Comparison of ENCODE assay signal across 25 cellular contexts in genomic region chr16:75092777-75093176, GRCh38. TPM values are rescaled to one million over a fixed set of nuclear protein-coding genes. Genes with fewer than 3 reads are reported as not detected.
A peak's percentile ranks its signal among the peaks of the same experiment; 100 is the strongest.
DNase-seq lines count a peak whose midpoint lies in the region; ATAC-seq and TF ChIP-seq lines count a peak whose summit lies in the region.
"Had no signal": no experiment of that assay in that cellular context is flagged by ENCODE, and none has a peak within 500 bp of the region (broad histone marks: within the 10 kb centered on the region; RNA-seq: fewer than 3 reads in every experiment).

No MANE protein-coding gene starts in this region.

- TF ChIP-seq CTCF in WTC11 (IDR thresholded peaks at IDR 0.05), result no peak
- TF ChIP-seq CTCF in mesothelial cell of epicardium (IDR thresholded peaks at IDR 0.05; ENCODE audit: unreplicated experiment), result no peak
- TF ChIP-seq CTCF in transverse colon (IDR thresholded peaks at IDR 0.05), result no peak
- TF ChIP-seq CTCF in OCI-LY7 (conservative IDR thresholded peaks at IDR 0.05; ENCODE audit: low read length), result no peak
- TF ChIP-seq CTCF in MM.1S (IDR thresholded peaks at IDR 0.05; ENCODE audit: low read length), result no peak

- no peak overlapping the region for H3K9ac ChIP-seq in MM.1S (ENCODE audit: low read length)

- H3K4me1 Mint-ChIP-seq in WTC11 (peaks cover 59% of the 10 kb centered on the region), mesothelial cell of epicardium (peaks cover 23% of the 10 kb centered on the region)

- CTCF ChIA-PET in WTC11 (lab: Charles Lee), result interaction anchor here (1.0 to 2.6 kb wide), 2 partner anchors 18 to 458 kb away, joined by 3 to 14 read pairs; no protein-coding TSS in a partner anchor
- CTCF ChIA-PET in OCI-LY7 (lab: Charles Lee; ENCODE audit: unreplicated experiment), result no interaction called here

- intact Hi-C loops in left ventricle myocardium superior (cut with micrococcal nuclease) (no loop called here), right cardiac atrium (cut with DNase I) (no loop called here), transverse colon (cut with DNase I; ENCODE audit: low total_unique reads) (no loop called here), OCI-LY7 (cut with micrococcal nuclease; ENCODE audit: unreplicated experiment) (no loop called here)

- no peaks in the 10 kb centered on the region for H3F3A ChIP-seq in MM.1S (ENCODE audit: insufficient read depth, low read length)

- H3K36me3 ChIP-seq in transverse colon (no peaks in the 10 kb centered on the region), OCI-LY7 (ENCODE audit: insufficient read depth, low read length) (no peaks in the 10 kb centered on the region), MM.1S (replicated peaks; ENCODE audit: insufficient read depth, low read length) (no peaks in the 10 kb centered on the region)
- H3K36me3 ChIP-seq: cardiac muscle cell had no signal

- no peak overlapping the region for H3K4me3 ChIP-seq in right cardiac atrium (ENCODE audit: low read length)
- H3K4me3 ChIP-seq in transverse colon, result no peak overlapping the region
- no peak overlapping the region for H3K4me3 ChIP-seq in OCI-LY7 (ENCODE audit: low read depth, low read length, poor library complexity, severe bottlenecking)
- no peak overlapping the region for H3K4me3 ChIP-seq in MM.1S (ENCODE audit: low read length)
- H3K4me3 ChIP-seq: cardiac muscle cell, testis had no signal

- H3K27ac Mint-ChIP-seq in WTC11, result peak overlapping the region; percentile 70
- H3K27ac Mint-ChIP-seq in mesothelial cell of epicardium, result peak overlapping the region; percentile 56
- H3K27ac Mint-ChIP-seq: activated B cell treated with CpG ODN at 0.5 μM for 24 hours; activated T-helper 2 cell treated with anti-CD3 and anti-CD28 coated beads, Interferon-gamma antibody, Interleukin-2, Interleukin-4, amounts not matched to agents 10 μg/mL and 5 μg/mL and 100 μg/mL, durations not matched to agents 14 hours and 24 hours and 36 hours had no signal

- TF ChIP-seq EP300 in transverse colon (IDR thresholded peaks at IDR 0.05; ENCODE audit: low read depth), result no peak

- ATAC-seq in left ventricle myocardium superior, result peak; percentile 58
- ATAC-seq in right cardiac atrium, result no peak
- peak; percentile 14 for ATAC-seq in WTC11
- no peak for ATAC-seq in HG03025 (IDR thresholded peaks at IDR 0.05; ENCODE audit: low FRiP score, unreplicated experiment)
- ATAC-seq: foreskin keratinocyte, PC-3 had no signal

- H3K4me3 Mint-ChIP-seq in WTC11, result no peak overlapping the region
- H3K4me3 Mint-ChIP-seq in mesothelial cell of epicardium, result no peak overlapping the region
- H3K4me3 Mint-ChIP-seq: activated B cell treated with CpG ODN at 0.5 μM for 24 hours, CD14-positive monocyte had no signal

- WGBS in right cardiac atrium, result 77% methylated on average over 7 of the region's 7 CpGs
- WGBS in transverse colon (ENCODE audit: low coverage in 1 of 2), 2 donors, result 30% methylated on average over 7 of the region's 7 CpGs; no CpG with 5 or more reads in 1 of the 2 donors

- no peak for TF ChIP-seq POLR2A in transverse colon (IDR thresholded peaks at IDR 0.05)

- H3K27me3 Mint-ChIP-seq in WTC11 (ENCODE audit: low read depth) (no peaks in the 10 kb centered on the region), mesothelial cell of epicardium (ENCODE audit: low read depth) (no peaks in the 10 kb centered on the region)

- H4K20me1 ChIP-seq in OCI-LY7 (ENCODE audit: insufficient read depth, low read length) (no peaks in the 10 kb centered on the region), MM.1S (ENCODE audit: insufficient read depth, low read length) (no peaks in the 10 kb centered on the region)

- BruUV-seq in OCI-LY7 (replicated peaks; lab: Mats Ljungman, UMichigan), result no TSS peak

- H3K27ac ChIP-seq in right cardiac atrium (ENCODE audit: low read length) (no peak overlapping the region), transverse colon (peak overlapping the region; percentile 39 to 48 (median 42)), OCI-LY7 (ENCODE audit: low read depth, low read length, poor library complexity, severe bottlenecking) (no peak overlapping the region), MM.1S (ENCODE audit: low read length) (no peak overlapping the region)
- H3K27ac ChIP-seq: cardiac muscle cell, epithelial cell of prostate, foreskin keratinocyte, neutrophil, testis had no signal

- H3K36me3 Mint-ChIP-seq in WTC11 (no peaks in the 10 kb centered on the region), mesothelial cell of epicardium (no peaks in the 10 kb centered on the region)

- DNase-seq in left ventricle myocardium superior (no peak), right cardiac atrium (no peak), WTC11 (ENCODE audit: low spot score) (no peak), mesothelial cell of epicardium (ENCODE audit: low spot score in 2 of 2, unreplicated experiment in 2 of 2) (no peak), transverse colon (peak; percentile 75), OCI-LY7 (ENCODE audit: low spot score) (no peak), MM.1S (no peak)
- DNase-seq: activated B cell treated with CpG ODN at 0.5 μM for 24 hours; foreskin keratinocyte; hypothalamus; Karpas-422; midbrain; NCI-H1417 treated with DMSO at 0.1 percent for 48 hours; NCI-H2171 treated with DMSO at 0.1 percent for 48 hours; PC-3; retina; stimulated activated CD4-positive, alpha-beta T cell treated with anti-CD3 and anti-CD28 coated beads, Interleukin-15, amount 100 ng/mL, for 24 hours; testis had no signal

- H3K9me3 Mint-ChIP-seq in WTC11 (no peaks in the 10 kb centered on the region), mesothelial cell of epicardium (no peaks in the 10 kb centered on the region)
- H3K9me3 Mint-ChIP-seq: activated B cell treated with CpG ODN at 0.5 μM for 24 hours; activated T-helper 2 cell treated with anti-CD3 and anti-CD28 coated beads, Interferon-gamma antibody, Interleukin-2, Interleukin-4, amounts not matched to agents 10 μg/mL and 5 μg/mL and 100 μg/mL, durations not matched to agents 14 hours and 24 hours and 36 hours; CD14-positive monocyte had no signal

- no peaks in the 10 kb centered on the region for H3K9me2 ChIP-seq in OCI-LY7 (ENCODE audit: insufficient read depth, low read length)
- H3K9me2 ChIP-seq in MM.1S (replicated peaks; ENCODE audit: insufficient read depth, low read length), result no peaks in the 10 kb centered on the region

- H3K27me3 ChIP-seq in right cardiac atrium (ENCODE audit: control insufficient read depth, insufficient read depth), result no peaks in the 10 kb centered on the region
- no peaks in the 10 kb centered on the region for H3K27me3 ChIP-seq in transverse colon
- H3K27me3 ChIP-seq in MM.1S (replicated peaks; ENCODE audit: insufficient read depth, low read length), result no peaks in the 10 kb centered on the region
- H3K27me3 ChIP-seq: cardiac muscle cell, foreskin keratinocyte, neutrophil, testis had no signal

- POLR2A ChIA-PET in WTC11 (lab: Charles Lee) (interaction anchor here (0.7 kb wide), 1 partner anchor 9 kb away, joined by 4 read pairs; no protein-coding TSS in a partner anchor), OCI-LY7 (lab: Charles Lee) (no interaction called here)

- no peaks in the 10 kb centered on the region for H3K79me2 ChIP-seq in OCI-LY7 (ENCODE audit: insufficient read depth, low read depth, low read length)
- no peaks in the 10 kb centered on the region for H3K79me2 ChIP-seq in MM.1S (ENCODE audit: low read length)

- H3K9me3 ChIP-seq in right cardiac atrium (ENCODE audit: control insufficient read depth, low read length) (no peaks in the 10 kb centered on the region), transverse colon (no peaks in the 10 kb centered on the region), OCI-LY7 (ENCODE audit: low read length) (no peaks in the 10 kb centered on the region), MM.1S (replicated peaks; ENCODE audit: insufficient read depth, low read length) (no peaks in the 10 kb centered on the region)
- H3K9me3 ChIP-seq: neutrophil, testis had no signal

- H2AFZ ChIP-seq in OCI-LY7 (ENCODE audit: low read length), result no peak overlapping the region
- no peak overlapping the region for H2AFZ ChIP-seq in MM.1S (ENCODE audit: low read length)

- H3K4me2 ChIP-seq in OCI-LY7 (ENCODE audit: low read length) (no peak overlapping the region), MM.1S (ENCODE audit: low read depth, low read length) (no peak overlapping the region)

- peaks cover 3% of the 10 kb centered on the region for H3K4me1 ChIP-seq in right cardiac atrium (ENCODE audit: control insufficient read depth, insufficient read depth, low read length)
- peaks cover 2 to 59% (median 25%) of the 10 kb centered on the region in 4 donors for H3K4me1 ChIP-seq in transverse colon
- H3K4me1 ChIP-seq in OCI-LY7 (ENCODE audit: insufficient read depth, low read length, poor library complexity, severe bottlenecking), result no peaks in the 10 kb centered on the region
- no peaks in the 10 kb centered on the region for H3K4me1 ChIP-seq in MM.1S (ENCODE audit: low read length)

- in situ Hi-C loops in transverse colon (cut with MboI; ENCODE audit: low pct_ligation_motif_present in 1 of 4, low pct_unique_long_range_greater_than_20kb in 1 of 4, low sequenced_read_pairs in 3 of 4), result no loop called here

TF ChIP-seq in WTC11, 78 proteins besides CTCF, POLR2A, EP300 and RAD21 (continues in another document):
- TF ChIP-seq CREM (CRISPR knock-in tag; IDR thresholded peaks at IDR 0.05), result no peak
- no peak for TF ChIP-seq ZNF138 (CRISPR knock-in tag; conservative IDR thresholded peaks at IDR 0.05)

RNA-seq across cellular contexts. Expression of gene LDHD, which starts 23.8 kb away (rescaled TPM):
- 83.3 TPM for total RNA-seq in left ventricle myocardium superior
- 10 to 100 TPM; 28.2 to 55.9 (median 39.5) TPM for total RNA-seq in right cardiac atrium
- 56.5 TPM for polyA plus RNA-seq in right cardiac atrium
- 12.3 to 12.6 TPM (median 12.3 TPM) in 3 replicates for total RNA-seq in WTC11 (2021)
- total RNA-seq in mesothelial cell of epicardium, result 0.65 to 0.86 TPM (median 0.66 TPM) in 3 replicates
- 100 to 1,000 TPM in 2 of 4 donors, 10 to 100 TPM in 2; 38.4 to 198 (median 104) TPM for total RNA-seq in transverse colon
- 0.09 and 0.67 TPM in 2 replicates for total RNA-seq in OCI-LY7 (2014; rRNA removed; shearing (Covaris generic))
- total RNA-seq in OCI-LY7 (2022), result 0.48 and 0.83 TPM in 2 replicates
- total RNA-seq: activated B cell treated with CpG ODN at 0.5 μM for 24 hours, kidney epithelial cell had no signal

RNA-seq across cellular contexts. Expression of gene ZFP1, which starts 55.5 kb away (rescaled TPM):
- total RNA-seq in left ventricle myocardium superior (6.7 TPM), right cardiac atrium (10 to 100 TPM in 1 of 4 donors, 1 to 10 TPM in 3; 6.4 to 11.2 (median 9.1) TPM), WTC11 (2021) (9.7 to 11.7 TPM (median 10.3 TPM) in 3 replicates), mesothelial cell of epicardium (21.8 to 22.3 TPM (median 21.8 TPM) in 3 replicates), transverse colon (10 to 100 TPM in 1 of 4 donors, 1 to 10 TPM in 3; 1.1 to 56.7 (median 6.3) TPM), OCI-LY7 (2022) (23.0 and 23.9 TPM in 2 replicates)
- polyA plus RNA-seq in right cardiac atrium, result 3.8 TPM
- 17.3 and 25.0 TPM in 2 replicates for total RNA-seq in OCI-LY7 (2014; rRNA removed; shearing (Covaris generic))

Comparison
In these comparisons a context has a peak if more than half of its experiments do, and no peak if none do; other contexts are left out.
1. ATAC-seq: peak in left ventricle myocardium superior (single experiment) and WTC11 (single experiment); none in right cardiac atrium (0 of 2) and HG03025 (single experiment).
2. H3K27ac ChIP-seq: peak in transverse colon (4 of 4); none in right cardiac atrium (single experiment), OCI-LY7 (single experiment) and MM.1S (single experiment).